In genomic region chr6:54060286-54060685, GRCh38 we compare ENCODE assay signal across 16 cellular contexts. TPM values are rescaled to one million over a fixed set of nuclear protein-coding genes. Genes with fewer than 3 reads are reported as not detected.
DNase-seq lines count a peak whose midpoint lies in the region; ATAC-seq and TF ChIP-seq lines count a peak whose summit lies in the region.
"Had no signal": no experiment of that assay in that cellular context is flagged by ENCODE, and none has a peak within 500 bp of the region (broad histone marks: within the 10 kb centered on the region; RNA-seq: fewer than 3 reads in every experiment).

No MANE protein-coding gene starts in this region.

- TF ChIP-seq CTCF in AG09309 (IDR thresholded peaks at IDR 0.05; ENCODE audit: control insufficient read depth, insufficient read depth, low read depth, low read length, missing control alignments) (no peak), left lung (IDR thresholded peaks at IDR 0.05) (no peak)

- H3K4me1 ChIP-seq in endocrine pancreas (ENCODE audit: control insufficient read depth, insufficient read depth, low read length) (peaks cover 15% of the 10 kb centered on the region), mesendoderm (ENCODE audit: control insufficient read depth, low read depth, low read length) (peaks cover 4% of the 10 kb centered on the region), left lung (no peaks in the 10 kb centered on the region)
- H3K4me1 ChIP-seq: neural progenitor cell, upper lobe of right lung had no signal

- H3K36me3 Mint-ChIP-seq in activated naive CD4-positive, alpha-beta T cell treated with anti-CD3 and anti-CD28 coated beads, Interleukin-2, amount 50 U/mL, for 72 hours: no peaks in the 10 kb centered on the region
- H3K36me3 Mint-ChIP-seq: neural progenitor cell had no signal

- H3K4me2 ChIP-seq in mesendoderm (ENCODE audit: low read length): no peak overlapping the region
- H3K4me2 ChIP-seq: neural progenitor cell had no signal

- H3K56ac ChIP-seq in mesendoderm (ENCODE audit: low read length): no peak overlapping the region

- no peaks in the 10 kb centered on the region for H3K9me3 Mint-ChIP-seq in activated naive CD4-positive, alpha-beta T cell treated with anti-CD3 and anti-CD28 coated beads, Interleukin-2, amount 50 U/mL, for 72 hours
- H3K9me3 Mint-ChIP-seq: activated naive CD4-positive, alpha-beta T cell treated with anti-CD3 and anti-CD28 coated beads for 36 hours; neural progenitor cell had no signal

- H3K4me3 ChIP-seq in AG09309 (ENCODE audit: control insufficient read depth, low read depth, low read length) (no peak overlapping the region), endocrine pancreas (ENCODE audit: control insufficient read depth, insufficient read depth, low read length) (peak overlapping the region; percentile 82), mesendoderm (ENCODE audit: low read length) (no peak overlapping the region), left lung (no peak overlapping the region)
- H3K4me3 ChIP-seq: GM12878, neural progenitor cell, upper lobe of right lung had no signal

- no peaks in the 10 kb centered on the region for H3K27me3 ChIP-seq in endocrine pancreas (ENCODE audit: control insufficient read depth, insufficient read depth, low read length)
- H3K27me3 ChIP-seq in mesendoderm (ENCODE audit: insufficient read depth, low read length, poor library complexity): no peaks in the 10 kb centered on the region
- no peaks in the 10 kb centered on the region for H3K27me3 ChIP-seq in left lung
- H3K27me3 ChIP-seq: neural progenitor cell, upper lobe of right lung had no signal

- H4K8ac ChIP-seq in mesendoderm (ENCODE audit: low read depth, low read length): no peak overlapping the region

- no peak overlapping the region for H2BK15ac ChIP-seq in mesendoderm (replicated peaks; ENCODE audit: low read depth)

- H2BK5ac ChIP-seq in mesendoderm (ENCODE audit: low read length): no peak overlapping the region

- H3K27ac ChIP-seq in mesendoderm (ENCODE audit: low read depth, low read length): no peak overlapping the region
- no peak overlapping the region for H3K27ac ChIP-seq in left lung
- H3K27ac ChIP-seq: neural progenitor cell, upper lobe of right lung had no signal

- no peak overlapping the region for H2AK5ac ChIP-seq in mesendoderm (ENCODE audit: low read length)

- WGBS in mesendoderm (ENCODE audit: extremely low coverage, insufficient coverage, low lambda C conversion rate): no CpG with 5 or more reads among the region's 2 CpGs

- intact Hi-C loops in left lung (cut with DNase I): no loop called here

- no peaks in the 10 kb centered on the region for H3K79me1 ChIP-seq in mesendoderm (ENCODE audit: low read length)

- H4K5ac ChIP-seq in mesendoderm (ENCODE audit: low read length): no peak overlapping the region

- no peak overlapping the region for H3K27ac Mint-ChIP-seq in activated naive CD4-positive, alpha-beta T cell treated with anti-CD3 and anti-CD28 coated beads, Interleukin-2, amount 50 U/mL, for 72 hours
- H3K27ac Mint-ChIP-seq: activated naive CD4-positive, alpha-beta T cell treated with anti-CD3 and anti-CD28 coated beads for 36 hours; neural progenitor cell had no signal

- H3K9me3 ChIP-seq in endocrine pancreas (ENCODE audit: control insufficient read depth, low read length) (no peaks in the 10 kb centered on the region), left lung (no peaks in the 10 kb centered on the region)
- H3K9me3 ChIP-seq: upper lobe of right lung had no signal

- no peak overlapping the region for H3K18ac ChIP-seq in mesendoderm (ENCODE audit: low read length)

- H3K4ac ChIP-seq in mesendoderm (ENCODE audit: low read depth, low read length): no peak overlapping the region

- H2BK120ac ChIP-seq in mesendoderm (ENCODE audit: low read depth, low read length): no peak overlapping the region

- H3K36me3 ChIP-seq in endocrine pancreas (ENCODE audit: control insufficient read depth, insufficient read depth, low read length) (no peaks in the 10 kb centered on the region), mesendoderm (ENCODE audit: control insufficient read depth, insufficient read depth, low read length) (no peaks in the 10 kb centered on the region), left lung (no peaks in the 10 kb centered on the region)
- H3K36me3 ChIP-seq: neural progenitor cell, upper lobe of right lung had no signal

- H3K79me2 ChIP-seq in mesendoderm (ENCODE audit: control insufficient read depth, insufficient read depth, low read length): no peaks in the 10 kb centered on the region

- no peak for ATAC-seq in left lung
- ATAC-seq in activated naive CD4-positive, alpha-beta T cell treated with anti-CD3 and anti-CD28 coated beads, Interleukin-2, amount 50 U/mL, for 72 hours: no peak
- ATAC-seq: GM12878, left lobe of liver, upper lobe of right lung had no signal

- H3K9ac ChIP-seq in endocrine pancreas (ENCODE audit: control insufficient read depth, insufficient read depth, low read length) (no peak overlapping the region), mesendoderm (ENCODE audit: low read length) (no peak overlapping the region)
- H3K9ac ChIP-seq: neural progenitor cell had no signal

- no peak overlapping the region for H3K23ac ChIP-seq in mesendoderm (ENCODE audit: low read length)

- peak; percentile 8 for DNase-seq in AG09309 (ENCODE audit: low read depth)
- peak; percentile 71 for DNase-seq in LHCN-M2 (ENCODE audit: low read depth)
- peak; percentile 92 for DNase-seq in mesendoderm
- DNase-seq in left lung: no peak
- no peak for DNase-seq in activated naive CD4-positive, alpha-beta T cell treated with anti-CD3 and anti-CD28 coated beads, Interleukin-2, amount 50 U/mL, for 72 hours (ENCODE audit: low spot score in 2 of 2)
- DNase-seq in DMS79 (lab: John Stamatoyannopoulos, UW): no peak
- DNase-seq in cortex of kidney (lab: John Stamatoyannopoulos, UW): no peak
- DNase-seq: activated naive CD4-positive, alpha-beta T cell treated with anti-CD3 and anti-CD28 coated beads for 36 hours; DMS53; NCI-H1694 treated with DMSO at 0.1 percent for 48 hours; NCI-H82; upper lobe of right lung had no signal

RNA-seq across cellular contexts. Expression of gene MLIP, which starts 51.0 kb away (rescaled TPM):
- total RNA-seq in LHCN-M2 (2014; rRNA removed) (1.8 and 4.3 TPM in 2 replicates), left lung (under 1 TPM; 0.37 to 0.70 TPM)
- 2.2 TPM for polyA plus RNA-seq in LHCN-M2 (2012)
- polyA plus RNA-seq in mesendoderm (2013, experiment 1 of 2): 0.34 TPM
- 0.15 TPM for polyA plus RNA-seq in mesendoderm (2013, experiment 2 of 2)
- not detected for total RNA-seq in activated naive CD4-positive, alpha-beta T cell treated with anti-CD3 and anti-CD28 coated beads, Interleukin-2, amount 50 U/mL, for 72 hours
- total RNA-seq: activated naive CD4-positive, alpha-beta T cell treated with anti-CD3 and anti-CD28 coated beads for 36 hours; GM12878 had no signal
- polyA plus RNA-seq: GM12878 had no signal

Comparison
In these comparisons a context has a peak if more than half of its experiments do, and no peak if none do; other contexts are left out.
1. DNase-seq: peak in AG09309 (single experiment), LHCN-M2 (single experiment) and mesendoderm (single experiment); none in left lung (0 of 2), activated naive CD4-positive, alpha-beta T cell treated with anti-CD3 and anti-CD28 coated beads, Interleukin-2, amount 50 U/mL, for 72 hours (0 of 2), DMS79 (single experiment) and cortex of kidney (single experiment).